10 cellular contexts compared by ENCODE assay signal in the genomic region with DNA sequence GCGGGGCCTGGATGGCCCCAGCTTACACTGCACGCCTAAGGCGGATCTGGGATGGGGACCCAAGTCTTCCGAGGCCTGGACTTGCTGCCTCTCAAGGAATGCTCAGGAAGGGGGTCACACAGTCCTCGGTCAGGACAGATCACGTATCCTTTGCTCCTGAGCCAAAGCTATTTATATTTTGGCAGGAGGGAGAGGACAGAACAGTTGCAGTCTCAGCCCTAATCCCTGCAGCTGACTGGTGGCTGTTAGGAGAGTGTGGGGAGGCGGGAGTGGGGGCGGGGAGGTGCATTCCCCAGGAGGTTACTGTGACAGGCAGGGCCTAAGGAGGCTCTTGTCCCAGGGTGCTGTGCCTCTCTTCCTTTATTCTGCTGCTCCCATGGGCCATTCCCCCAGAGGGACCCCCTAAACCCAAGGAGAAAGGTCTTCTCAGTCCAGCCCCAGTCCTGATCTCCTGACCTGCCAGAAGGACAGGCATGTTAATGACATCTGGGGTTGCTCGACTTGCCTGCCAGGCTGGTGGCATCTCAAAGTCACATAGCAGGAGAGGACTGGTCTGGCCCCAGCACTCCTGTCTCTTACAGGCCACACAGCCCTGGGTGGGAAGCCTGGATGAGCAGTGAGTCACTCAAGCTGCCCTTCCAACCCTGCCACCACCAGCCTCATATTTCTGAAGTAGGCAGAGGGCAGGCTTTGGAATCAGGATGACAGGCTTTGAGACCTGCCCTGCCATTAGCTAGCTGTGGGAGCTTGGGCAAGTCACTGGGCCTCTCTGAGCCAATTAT. TPM values are rescaled to one million over a fixed set of nuclear protein-coding genes. Genes with fewer than 3 reads are reported as not detected.
A peak's percentile ranks its signal among the peaks of the same experiment; 100 is the strongest.
DNase-seq lines count a peak whose midpoint lies in the region; ATAC-seq and TF ChIP-seq lines count a peak whose summit lies in the region.
"Had no signal": no experiment of that assay in that cellular context is flagged by ENCODE, and none has a peak within 500 bp of the region (broad histone marks: within the 10 kb centered on the region; RNA-seq: fewer than 3 reads in every experiment).

No MANE protein-coding gene starts in this region.

- ATAC-seq in psoas muscle, result peak; percentile 87 to 91 (median 88)
- ATAC-seq in HG03469 (IDR thresholded peaks at IDR 0.05; ENCODE audit: unreplicated experiment), result no peak
- no peak for ATAC-seq in HG03139 (IDR thresholded peaks at IDR 0.05; ENCODE audit: unreplicated experiment)
- ATAC-seq: left colon had no signal

- no peaks in the 10 kb centered on the region for H3K36me3 ChIP-seq in psoas muscle (ENCODE audit: insufficient read depth in 1 of 2, low read depth in 1 of 2)
- H3K36me3 ChIP-seq in esophagus muscularis mucosa, result peaks cover 0 to 5% (median 0%) of the 10 kb centered on the region in 4 donors

- peaks cover 52% of the 10 kb centered on the region for H3K4me1 ChIP-seq in psoas muscle
- H3K4me1 ChIP-seq in esophagus muscularis mucosa, result peaks cover 23 to 40% (median 24%) of the 10 kb centered on the region in 4 donors

- TF ChIP-seq EP300 in esophagus muscularis mucosa (IDR thresholded peaks at IDR 0.05), result no peak

- peak; percentile 65 for DNase-seq in GM03348 (ENCODE audit: low spot score)
- peak; percentile 51 for DNase-seq in amniotic epithelial cell (ENCODE audit: low read depth)
- peak; percentile 82 for DNase-seq in cardiac septum (ENCODE audit: low spot score)
- peak; percentile 81 to 93 for DNase-seq in psoas muscle
- DNase-seq in glutamatergic neuron, result no peak
- no peak for DNase-seq in esophagus muscularis mucosa (ENCODE audit: extremely low spot score)
- DNase-seq: RPMI8226 had no signal

- intact Hi-C loops in cardiac septum (cut with DNase I), result loop anchor here (1.0 to 5.0 kb wide), 3 partner anchors 28 to 50 kb away; a partner anchor contains a TSS
- intact Hi-C loops in psoas muscle (cut with DNase I), result loop anchor here in 1 of 2 donors (5.0 kb wide), 1 partner anchor 50 kb away; a partner anchor contains a TSS
- intact Hi-C loops in esophagus muscularis mucosa (cut with DNase I), result no loop called here

- H3K9me3 ChIP-seq in psoas muscle (no peaks in the 10 kb centered on the region), esophagus muscularis mucosa (no peaks in the 10 kb centered on the region)

- H3K27me3 ChIP-seq in psoas muscle (ENCODE audit: insufficient read depth in 3 of 3, low read length in 2 of 3) (no peaks in the 10 kb centered on the region), esophagus muscularis mucosa (no peaks in the 10 kb centered on the region)

- H3K27me3 Mint-ChIP-seq in glutamatergic neuron (ENCODE audit: unreplicated experiment), result peaks cover under 1% of the 10 kb centered on the region

- peaks cover 3% of the 10 kb centered on the region for H3K9me3 Mint-ChIP-seq in glutamatergic neuron (ENCODE audit: unreplicated experiment)

- TF ChIP-seq POLR2A in esophagus muscularis mucosa (IDR thresholded peaks at IDR 0.05; ENCODE audit: low read depth), result no peak

- no peaks in the 10 kb centered on the region for H3K36me3 Mint-ChIP-seq in glutamatergic neuron (ENCODE audit: unreplicated experiment)

- no peak overlapping the region for H3K4me3 Mint-ChIP-seq in glutamatergic neuron (ENCODE audit: unreplicated experiment)

- 13 to 30% (median 23%) methylated on average over 9 of the region's 9 CpGs for WGBS in psoas muscle, 3 donors
- WGBS in esophagus muscularis mucosa, result 50% methylated on average over 8 of the region's 9 CpGs

- no peaks in the 10 kb centered on the region for H3K4me1 Mint-ChIP-seq in glutamatergic neuron (ENCODE audit: low read depth, unreplicated experiment)

- no peak overlapping the region for H3K27ac Mint-ChIP-seq in glutamatergic neuron (ENCODE audit: unreplicated experiment)

- H3K4me3 ChIP-seq in psoas muscle (no peak overlapping the region), esophagus muscularis mucosa (no peak overlapping the region)

- no peak for TF ChIP-seq CTCF in psoas muscle (IDR thresholded peaks at IDR 0.05)
- TF ChIP-seq CTCF in glutamatergic neuron (IDR thresholded peaks at IDR 0.05; ENCODE audit: partially characterized antibody, unreplicated experiment), result no peak
- no peak for TF ChIP-seq CTCF in esophagus muscularis mucosa (IDR thresholded peaks at IDR 0.05)

- H3K27ac ChIP-seq in psoas muscle (peak overlapping the region; percentile 88), esophagus muscularis mucosa (replicated peaks in 1 of 4) (no peak overlapping the region)

RNA-seq across cellular contexts. Expression of a gene that starts 51.9 kb away (rescaled TPM):
- total RNA-seq in cardiac septum (12.8 TPM), psoas muscle (1 to 10 TPM; 3.9 to 8.5 (median 4.7) TPM), glutamatergic neuron (ENCODE audit: unreplicated experiment) (3.9 TPM), esophagus muscularis mucosa (1 to 10 TPM; 1.8 to 3.3 (median 2.7) TPM)
- polyA plus RNA-seq in psoas muscle, result 1 to 10 TPM; 1.1 to 2.1 (median 1.8) TPM

Comparison
In these comparisons a context has a peak if more than half of its experiments do, and no peak if none do; other contexts are left out.
1. DNase-seq: peak in GM03348 (single experiment), amniotic epithelial cell (single experiment), cardiac septum (single experiment) and psoas muscle (2 of 2); none in glutamatergic neuron (single experiment) and esophagus muscularis mucosa (single experiment).
2. ATAC-seq: peak in psoas muscle (4 of 4); none in HG03469 (single experiment) and HG03139 (single experiment).